Comparison of ENCODE assay signal across 12 cellular contexts in the genomic region with DNA sequence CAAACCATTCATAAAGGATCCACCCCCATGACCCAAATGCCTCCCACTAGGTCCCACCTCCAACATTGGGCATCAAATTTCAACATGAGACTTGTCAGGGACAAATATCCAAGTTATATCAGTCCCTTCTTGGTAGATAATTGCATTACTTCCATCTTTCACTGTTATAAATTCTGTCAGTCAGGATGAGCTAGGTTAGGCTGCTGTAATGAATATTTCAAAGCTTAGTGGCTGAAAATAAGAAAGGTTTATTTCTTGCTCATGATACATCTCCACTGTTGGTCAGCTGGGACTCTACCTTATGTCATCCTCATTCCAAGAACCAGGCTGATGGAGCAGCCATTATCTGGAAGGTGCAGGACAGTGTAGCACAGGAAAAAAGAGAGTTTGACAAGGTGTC. TPM values are rescaled to one million over a fixed set of nuclear protein-coding genes. Genes with fewer than 3 reads are reported as not detected.
"Had no signal": no experiment of that assay in that cellular context is flagged by ENCODE, and none has a peak within 500 bp of the region (broad histone marks: within the 10 kb centered on the region; RNA-seq: fewer than 3 reads in every experiment).

No MANE protein-coding gene starts in this region.

- DNase-seq: GM23248, GOT3, H7, H9, HCEC 1CT, HFFc6 had no signal

- H3K4me2 ChIP-seq: GM23338 had no signal

- H3K4me3 ChIP-seq: GM23248, GM23338, HAP-1 had no signal

- H3K4me3 Mint-ChIP-seq: GM23338, H9, HFFc6 had no signal

- H3K9me3 Mint-ChIP-seq: HFFc6 had no signal

- H3K9ac ChIP-seq: GM23248 had no signal

- H3K9me3 ChIP-seq: HAP-1 had no signal

- H3K4me1 ChIP-seq: HAP-1 had no signal

- H3K27ac Mint-ChIP-seq: GM23338, H9, HFFc6 had no signal

- H3K36me3 ChIP-seq: HAP-1 had no signal

- H3K27ac ChIP-seq: GM23248 had no signal

- ATAC-seq: GM23338, HCT116 had no signal

- FAIRE-seq: H1, H54 had no signal

- H3K4me1 Mint-ChIP-seq: GM23338, H9 had no signal

- H2AFZ ChIP-seq: GM23248, GM23338 had no signal

RNA-seq across cellular contexts. Expression of a gene that starts 50.3 kb away (rescaled TPM):
- total RNA-seq: GM23248, H4 had no signal
- polyA plus RNA-seq: GM23248 had no signal
